ENCODE assay signal across 17 cellular contexts in genomic region chr6:167399051-167399387, GRCh38.
DNase-seq lines count a peak whose midpoint lies in the region; TF ChIP-seq lines count a peak whose summit lies in the region.
"Had no signal": no experiment of that assay in that cellular context is flagged by ENCODE, and none has a peak within 500 bp of the region (broad histone marks: within the 10 kb centered on the region; RNA-seq: fewer than 3 reads in every experiment).

No MANE protein-coding gene starts in this region.

- TF ChIP-seq CTCF in coronary artery (IDR thresholded peaks at IDR 0.05) (no peak), colonic mucosa (IDR thresholded peaks at IDR 0.05) (no peak)

- H3K27me3 ChIP-seq in colonic mucosa, result no peaks in the 10 kb centered on the region
- H3K27me3 ChIP-seq: BLaER1 had no signal

- H3K9me3 ChIP-seq in colonic mucosa, result no peaks in the 10 kb centered on the region
- H3K9me3 ChIP-seq: A549, BLaER1 had no signal

- H3K27me3 Mint-ChIP-seq in activated CD4-positive, alpha-beta T cell treated with anti-CD3 and anti-CD28 coated beads, Interleukin-2, amount 10 ng/mL, durations not matched to agents 24 days and 14 days, result peaks cover 2% of the 10 kb centered on the region

- no peak overlapping the region for H3K9ac ChIP-seq in colonic mucosa (ENCODE audit: low read depth in 2 of 2, low read length in 2 of 2)
- H3K9ac ChIP-seq: BLaER1 had no signal

- H3K4me1 Mint-ChIP-seq in activated CD4-positive, alpha-beta T cell treated with anti-CD3 and anti-CD28 coated beads, Interleukin-2, amount 10 ng/mL, durations not matched to agents 24 days and 14 days, result no peaks in the 10 kb centered on the region
- H3K4me1 Mint-ChIP-seq: CD14-positive monocyte; CD4-positive, alpha-beta memory T cell had no signal

- H3K4me3 ChIP-seq in coronary artery (no peak overlapping the region), colonic mucosa (no peak overlapping the region)
- H3K4me3 ChIP-seq: A549, BLaER1 had no signal

- H3K4me3 Mint-ChIP-seq in activated CD4-positive, alpha-beta T cell treated with anti-CD3 and anti-CD28 coated beads, Interleukin-2, amount 10 ng/mL, durations not matched to agents 24 days and 14 days, result no peak overlapping the region
- H3K4me3 Mint-ChIP-seq: CD14-positive monocyte; CD4-positive, alpha-beta memory T cell; HFFc6 had no signal

- H3K9me3 Mint-ChIP-seq in activated CD4-positive, alpha-beta T cell treated with anti-CD3 and anti-CD28 coated beads, Interleukin-2, amount 10 ng/mL, durations not matched to agents 24 days and 14 days, result no peaks in the 10 kb centered on the region

- intact Hi-C loops in activated CD4-positive, alpha-beta T cell treated with anti-CD3 and anti-CD28 coated beads, Interleukin-2, amount 10 ng/mL, durations not matched to agents 24 days and 14 days (cut with micrococcal nuclease), result no loop called here
- intact Hi-C loops in colonic mucosa (cut with DNase I) (no loop called here), posterior cingulate gyrus (cut with DNase I) (no loop called here)

- DNase-seq in activated CD4-positive, alpha-beta T cell treated with anti-CD3 and anti-CD28 coated beads, Interleukin-2, amount 10 ng/mL, durations not matched to agents 24 days and 14 days, result peak; percentile 26
- DNase-seq in activated CD4-positive, alpha-beta T cell treated with anti-CD3 and anti-CD28 coated beads for 48 hours, result no peak
- DNase-seq in coronary artery (ENCODE audit: low spot score) (peak; percentile 46), islet precursor cell (peak; percentile 34), colonic mucosa (no peak), posterior cingulate gyrus (no peak), AG08396 (ENCODE audit: low spot score) (no peak)
- DNase-seq: CD4-positive, alpha-beta memory T cell; DMS79 treated with DMSO at 0.1 percent for 48 hours; GF-D8; GOT3; H7; HFFc6 had no signal

- H3K27ac ChIP-seq in coronary artery (no peak overlapping the region), colonic mucosa (no peak overlapping the region)
- H3K27ac ChIP-seq: 22Rv1, A549, BLaER1 had no signal

- no peaks in the 10 kb centered on the region for H3K36me3 ChIP-seq in colonic mucosa
- H3K36me3 ChIP-seq: BLaER1 had no signal

- peaks cover 4% of the 10 kb centered on the region for H3K4me1 ChIP-seq in colonic mucosa
- H3K4me1 ChIP-seq: A549, BLaER1 had no signal

- H3K27ac Mint-ChIP-seq in activated CD4-positive, alpha-beta T cell treated with anti-CD3 and anti-CD28 coated beads, Interleukin-2, amount 10 ng/mL, durations not matched to agents 24 days and 14 days, result no peak overlapping the region
- H3K27ac Mint-ChIP-seq: CD14-positive monocyte; CD4-positive, alpha-beta memory T cell; HFFc6 had no signal

- no peaks in the 10 kb centered on the region for H3K36me3 Mint-ChIP-seq in activated CD4-positive, alpha-beta T cell treated with anti-CD3 and anti-CD28 coated beads, Interleukin-2, amount 10 ng/mL, durations not matched to agents 24 days and 14 days (ENCODE audit: low read depth)
- H3K36me3 Mint-ChIP-seq: CD14-positive monocyte; CD4-positive, alpha-beta memory T cell had no signal

Comparison
In these comparisons a context has a peak if more than half of its experiments do, and no peak if none do; other contexts are left out.
1. DNase-seq: peak in activated CD4-positive, alpha-beta T cell treated with anti-CD3 and anti-CD28 coated beads, Interleukin-2, amount 10 ng/mL, durations not matched to agents 24 days and 14 days (single experiment), coronary artery (single experiment) and islet precursor cell (single experiment); none in activated CD4-positive, alpha-beta T cell treated with anti-CD3 and anti-CD28 coated beads for 48 hours (single experiment), colonic mucosa (single experiment), posterior cingulate gyrus (0 of 10) and AG08396 (single experiment).